ENCODE assay signal across 1 cellular context in genomic region chr1:38138498-38139233, GRCh38.
TF ChIP-seq lines count a peak whose summit lies in the region.

No MANE protein-coding gene starts in this region.

TF ChIP-seq in HCT116, 20 proteins besides CTCF, POLR2A, EP300 and RAD21 (continued from another document):
- TF ChIP-seq FOSL1 (IDR thresholded peaks at IDR 0.05; ENCODE audit: low read depth): 0 out of 2 replicates have a peak, but pooled peaks have one; percentile 19
